ENCODE assay signal across 1 cellular context in genomic region chr6:99335298-99335697, GRCh38. TPM values are rescaled to one million over a fixed set of nuclear protein-coding genes. Genes with fewer than 3 reads are reported as not detected.
"Had no signal": no experiment of that assay in that cellular context is flagged by ENCODE, and none has a peak within 500 bp of the region (broad histone marks: within the 10 kb centered on the region; RNA-seq: fewer than 3 reads in every experiment).

No MANE protein-coding gene starts in this region.

RNA-seq across cellular contexts. Expression of gene FAXC, which starts 14.2 kb away (rescaled TPM):
- total RNA-seq: naive thymus-derived CD8-positive, alpha-beta T cell had no signal
- polyA plus RNA-seq: naive thymus-derived CD8-positive, alpha-beta T cell had no signal
